Comparison of ENCODE assay signal across 8 cellular contexts in genomic region chr3:195154793-195155535, GRCh38.
DNase-seq lines count a peak whose midpoint lies in the region; ATAC-seq and TF ChIP-seq lines count a peak whose summit lies in the region.

No MANE protein-coding gene starts in this region.

- 16% methylated on average over 16 of the region's 16 CpGs for WGBS in prostate gland

- TF ChIP-seq POLR2A in prostate gland (IDR thresholded peaks at IDR 0.05), result no peak
- no peak for TF ChIP-seq POLR2A in GM18505 (IDR thresholded peaks at IDR 0.05; ENCODE audit: borderline replicate concordance, extremely low read depth, insufficient read depth, insufficient read length)

- intact Hi-C loops in prostate gland (cut with DNase I), result loop anchor here (5.0 to 10.0 kb wide), 2 partner anchors 38 to 50 kb away; no protein-coding TSS in a partner anchor

- ATAC-seq in GM18502 (IDR thresholded peaks at IDR 0.05; ENCODE audit: poor library complexity, unreplicated experiment), result peak; percentile 52
- no peak for ATAC-seq in GM19324 (IDR thresholded peaks at IDR 0.05; ENCODE audit: low FRiP score, unreplicated experiment)
- ATAC-seq in GM18505 (IDR thresholded peaks at IDR 0.05; ENCODE audit: unreplicated experiment), result no peak
- ATAC-seq in HG02884 (IDR thresholded peaks at IDR 0.05; ENCODE audit: unreplicated experiment), result no peak

- H3K27me3 ChIP-seq in right atrium auricular region (no peaks in the 10 kb centered on the region), prostate gland (replicated peaks; ENCODE audit: insufficient read depth) (no peaks in the 10 kb centered on the region)

- no peak overlapping the region for H3K4me3 ChIP-seq in right atrium auricular region
- H3K4me3 ChIP-seq in prostate gland, result no peak overlapping the region

- H3K27ac ChIP-seq in right atrium auricular region, result peak overlapping the region; percentile 71 to 77
- peak overlapping the region; percentile 82 to 90 for H3K27ac ChIP-seq in prostate gland

- no peak for TF ChIP-seq CTCF in right atrium auricular region (IDR thresholded peaks at IDR 0.05)
- TF ChIP-seq CTCF in prostate gland (IDR thresholded peaks at IDR 0.05), result no peak

- H3K36me3 ChIP-seq in right atrium auricular region (no peaks in the 10 kb centered on the region), prostate gland (no peaks in the 10 kb centered on the region)

- H3K4me1 ChIP-seq in right atrium auricular region (peaks cover 0 to 76% of the 10 kb centered on the region in 2 donors), prostate gland (replicated peaks) (peaks cover 22% of the 10 kb centered on the region)

- DNase-seq in NCI-H1048 (lab: John Stamatoyannopoulos, UW) (peak; percentile 49), anterior cingulate cortex (lab: John Stamatoyannopoulos, UW) (peak in 52 of 58 donors; percentile 27 to 87 (median 58)), right atrium auricular region (ENCODE audit: low spot score) (peak; percentile 85), prostate gland (ENCODE audit: low spot score) (peak; percentile 89)

- H3K9me3 ChIP-seq in right atrium auricular region (no peaks in the 10 kb centered on the region), prostate gland (no peaks in the 10 kb centered on the region)
